ENCODE assay signal across 39 cellular contexts in the genomic region with DNA sequence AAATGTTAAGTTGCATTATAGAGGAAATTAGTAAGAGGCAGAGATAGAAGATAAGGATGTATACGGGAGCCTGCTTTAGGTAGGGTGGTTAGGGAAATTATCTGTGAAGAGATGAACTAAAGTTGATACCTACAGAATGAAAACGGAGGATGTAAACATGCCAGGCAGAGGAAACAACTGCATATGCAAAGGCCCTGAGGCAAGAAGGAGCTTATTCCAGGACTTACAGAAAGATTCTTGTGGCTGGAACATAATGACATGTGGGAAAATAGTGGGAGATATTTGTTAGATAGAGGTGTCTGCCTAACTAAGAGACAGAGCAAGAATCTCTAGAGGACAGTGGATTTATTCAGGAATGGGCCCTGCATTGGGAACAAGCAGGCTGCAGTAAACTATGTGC. TPM values are rescaled to one million over a fixed set of nuclear protein-coding genes. Genes with fewer than 3 reads are reported as not detected.
"Had no signal": no experiment of that assay in that cellular context is flagged by ENCODE, and none has a peak within 500 bp of the region (broad histone marks: within the 10 kb centered on the region; RNA-seq: fewer than 3 reads in every experiment).

No MANE protein-coding gene starts in this region.

- H3K4me3 ChIP-seq: MG63 had no signal

- H3K9me3 ChIP-seq: MG63 had no signal

- H3K27me3 ChIP-seq: MG63 had no signal

- H3K36me3 ChIP-seq: MG63 had no signal

- DNase-seq: Karpas-422, Kasumi-1, MG63, MM.1S, MV-4-11, NCI-H1048, NCI-H1092, NCI-H1092 treated with DMSO at 0.1 percent for 48 hours, NCI-H1105, NCI-H1105 treated with DMSO at 0.1 percent for 48 hours, NCI-H1417, NCI-H1417 treated with DMSO at 0.1 percent for 48 hours, NCI-H1436, NCI-H1436 treated with DMSO at 0.1 percent for 48 hours, NCI-H146, NCI-H1694, NCI-H1694 treated with DMSO at 0.1 percent for 48 hours, NCI-H187, NCI-H187 treated with DMSO at 0.1 percent for 48 hours, NCI-H1930, NCI-H2029, NCI-H2029 treated with DMSO at 0.1 percent for 48 hours, NCI-H2081, NCI-H2081 treated with DMSO at 0.1 percent for 48 hours, NCI-H2107, NCI-H2171, NCI-H2171 treated with DMSO at 0.1 percent for 48 hours, NCI-H2227 treated with DMSO at 0.1 percent for 48 hours, NCI-H226, NCI-H345, NCI-H446, NCI-H446 treated with DMSO at 0.1 percent for 48 hours, NCI-H510A, NCI-H510A treated with DMSO at 0.1 percent for 48 hours, NCI-H524 had no signal

RNA-seq across cellular contexts. Expression of gene SERPINA1, which starts 16.2 kb away (rescaled TPM):
- total RNA-seq: LHCN-M2 had no signal

RNA-seq across cellular contexts. Expression of gene SERPINA2, which starts 38.1 kb away (rescaled TPM):
- total RNA-seq: LHCN-M2, M059J, MCF 10A, NCI-H460 had no signal

RNA-seq across cellular contexts. Expression of gene SERPINA11, which starts 48.0 kb away (rescaled TPM):
- total RNA-seq: LHCN-M2, M059J, MCF 10A, NCI-H460 had no signal
